Comparison of ENCODE assay signal across 2 cellular contexts in genomic region chr2:159065891-159066290, GRCh38.
TF ChIP-seq lines count a peak whose summit lies in the region.

No MANE protein-coding gene starts in this region.

TF ChIP-seq in IMR-90, 13 proteins besides CTCF, POLR2A, EP300 and RAD21 (continued from another document):
- TF ChIP-seq CEBPB (IDR thresholded peaks at IDR 0.05; ENCODE audit: low read depth, low read length) (no peak), USF2 (IDR thresholded peaks at IDR 0.05; ENCODE audit: low read depth, low read length) (no peak), RCOR1 (IDR thresholded peaks at IDR 0.05; ENCODE audit: insufficient replicate concordance, low read length) (no peak), MAZ (IDR thresholded peaks at IDR 0.05; ENCODE audit: borderline replicate concordance, low read depth, low read length) (no peak), FOS (IDR thresholded peaks at IDR 0.05; ENCODE audit: low read depth, low read length) (no peak), RFX5 (IDR thresholded peaks at IDR 0.05; ENCODE audit: low read depth, low read length) (no peak), NFE2L2 (IDR thresholded peaks at IDR 0.05; ENCODE audit: low read depth, low read length) (no peak), MAFK (IDR thresholded peaks at IDR 0.05; ENCODE audit: low read depth, low read length) (no peak), SMC3 (IDR thresholded peaks at IDR 0.05; ENCODE audit: low read depth, low read length) (no peak), ELK1 (IDR thresholded peaks at IDR 0.05; ENCODE audit: borderline replicate concordance, low read depth, low read length) (no peak), CHD1 (IDR thresholded peaks at IDR 0.05; ENCODE audit: low read depth, low read length) (no peak)

TF ChIP-seq in K562, 482 proteins besides CTCF, POLR2A, EP300 and RAD21 (continued from another document):
- TF ChIP-seq ATF4 (CRISPR knock-in tag; IDR thresholded peaks at IDR 0.05) = no peak
- no peak for TF ChIP-seq THRB (CRISPR knock-in tag; conservative IDR thresholded peaks at IDR 0.05)
- TF ChIP-seq ZNF280B (CRISPR knock-in tag; IDR thresholded peaks at IDR 0.05) = no peak
- no peak for TF ChIP-seq ZNF274 (IDR thresholded peaks at IDR 0.05; ENCODE audit: borderline replicate concordance, low read depth, low read length)
- no peak for TF ChIP-seq TSC22D4 (tag; IDR thresholded peaks at IDR 0.05)
